In the genomic region with DNA sequence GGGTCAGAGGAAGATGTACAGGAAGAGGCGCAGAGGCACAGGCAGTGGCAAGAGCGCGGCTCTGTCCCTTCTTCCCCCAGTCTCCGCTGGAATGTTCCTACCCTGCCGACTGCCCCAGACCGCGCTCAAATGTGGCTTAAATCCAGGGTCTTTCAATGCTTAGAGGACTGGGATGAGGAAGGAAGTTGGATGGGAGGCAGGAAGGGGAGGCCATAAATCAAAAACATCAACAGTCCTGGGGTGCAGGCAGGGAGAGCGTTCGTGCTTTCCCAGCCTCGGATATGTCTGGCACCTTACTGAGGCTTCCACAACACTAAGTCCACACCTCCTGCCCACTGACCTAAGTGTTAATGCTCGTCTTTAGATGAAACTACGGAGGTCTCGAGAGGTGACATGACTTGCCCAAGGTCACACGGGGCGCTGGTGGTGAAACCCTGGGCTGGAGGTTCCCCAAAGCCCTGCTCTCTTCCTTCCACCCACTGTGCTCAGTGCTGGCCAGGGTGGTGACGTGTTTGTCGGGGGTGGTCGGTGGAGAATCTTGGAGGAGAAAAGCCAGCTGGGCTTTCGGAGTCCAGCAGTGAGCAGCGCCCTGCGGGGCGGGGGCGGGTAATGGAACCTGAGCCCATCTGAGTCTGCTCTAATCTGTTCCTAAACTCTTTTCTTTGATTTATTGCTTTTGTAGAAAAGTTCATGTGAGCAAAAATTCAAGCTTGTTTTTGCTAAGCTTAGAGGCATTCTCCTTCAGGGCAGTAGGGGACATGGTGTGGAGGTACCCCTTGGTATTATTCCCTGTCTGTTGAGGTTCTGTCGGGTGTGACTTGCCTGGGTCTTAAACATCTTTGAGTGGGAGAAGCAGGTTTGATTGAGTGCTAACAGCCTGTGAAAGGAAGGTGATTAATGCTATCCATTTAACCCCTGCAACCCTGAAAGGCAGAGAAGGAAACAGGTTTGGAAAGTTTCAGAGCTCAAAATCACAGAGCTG, we compare ENCODE assay signal across 10 cellular contexts. TPM values are rescaled to one million over a fixed set of nuclear protein-coding genes. Genes with fewer than 3 reads are reported as not detected.
DNase-seq lines count a peak whose midpoint lies in the region; ATAC-seq, FAIRE-seq and TF ChIP-seq lines count a peak whose summit lies in the region.
"Had no signal": no experiment of that assay in that cellular context is flagged by ENCODE, and none has a peak within 500 bp of the region (broad histone marks: within the 10 kb centered on the region; RNA-seq: fewer than 3 reads in every experiment).

No MANE protein-coding gene starts in this region.

- no peak overlapping the region for H2AFZ ChIP-seq in neuronal stem cell (ENCODE audit: low read length)

- TF ChIP-seq CTCF in GM10266 (IDR thresholded peaks at IDR 0.05; ENCODE audit: control insufficient read depth, insufficient read depth, low read depth, missing control alignments) = no peak

- peak overlapping the region; percentile 83 for H3K23ac ChIP-seq in neuronal stem cell (ENCODE audit: low read depth, low read length, poor library complexity)

- peaks cover 2% of the 10 kb centered on the region for H3K79me1 ChIP-seq in neuronal stem cell (ENCODE audit: low read depth, low read length)

- no peak overlapping the region for H2BK12ac ChIP-seq in neuronal stem cell (ENCODE audit: low read length)

- peak overlapping the region; percentile 1 for H3K14ac ChIP-seq in neuronal stem cell (ENCODE audit: low read length)

- ATAC-seq in Right ventricle myocardium inferior (peak; percentile 64), HG03442 (IDR thresholded peaks at IDR 0.05; ENCODE audit: unreplicated experiment) (no peak)

- FAIRE-seq in GM12891 (lab: Jason Lieb, UNC) = no peak

- no CpG with 5 or more reads among the region's 24 CpGs for WGBS in neuronal stem cell (ENCODE audit: extremely low coverage in 2 of 2, insufficient read length in 2 of 2, insufficient replicate concordance in 1 of 2), 2 donors

- H3K9me3 ChIP-seq in SJCRH30 (replicated peaks) (no peaks in the 10 kb centered on the region), neuronal stem cell (replicated peaks in 1 of 2; ENCODE audit: control insufficient read depth in 2 of 2, insufficient read depth in 1 of 2, low read depth in 1 of 2, low read length in 2 of 2) (no peaks in the 10 kb centered on the region)

- peak overlapping the region; percentile 56 for H4K8ac ChIP-seq in neuronal stem cell (ENCODE audit: low read depth, low read length)

- H2AK5ac ChIP-seq in neuronal stem cell (ENCODE audit: low read depth, low read length) = peak overlapping the region; percentile 85

- DNase-seq in Daoy (ENCODE audit: low read depth) (peak; percentile 49), SJCRH30 (peak; percentile 26 to 35), Right ventricle myocardium inferior (ENCODE audit: missing footprints) (peak; percentile 81), neuronal stem cell (ENCODE audit: low spot score) (no peak), T-helper 9 cell (no peak), GM10266 (ENCODE audit: extremely low spot score) (no peak), GM12891 (ENCODE audit: insufficient read length, low spot score) (no peak)
- DNase-seq: DND-41, NCI-H446 treated with DMSO at 0.1 percent for 48 hours had no signal

- peak overlapping the region; percentile 89 for H3K18ac ChIP-seq in neuronal stem cell (ENCODE audit: low read length)

- H3K4me1 ChIP-seq in SJCRH30 (no peaks in the 10 kb centered on the region), neuronal stem cell (ENCODE audit: control insufficient read depth in 2 of 2, insufficient read depth in 1 of 2, low read depth in 1 of 2, low read length in 2 of 2) (peaks cover 0 to 10% of the 10 kb centered on the region in 2 donors)

- H3K4ac ChIP-seq in neuronal stem cell (ENCODE audit: low read length) = no peak overlapping the region

- peak overlapping the region; percentile 88 for H2BK5ac ChIP-seq in neuronal stem cell (ENCODE audit: low read length)

- intact Hi-C loops in Right ventricle myocardium inferior (cut with DNase I) = no loop called here

- no peak overlapping the region for H3K4me2 ChIP-seq in neuronal stem cell (ENCODE audit: insufficient read depth, low read length, poor library complexity, severe bottlenecking)

- TF ChIP-seq POLR2A in GM12891 (IDR thresholded peaks at IDR 0.05; ENCODE audit: low read depth, low read length) = no peak

- no peak overlapping the region for H3K4me3 ChIP-seq in SJCRH30
- no peak overlapping the region for H3K4me3 ChIP-seq in neuronal stem cell (ENCODE audit: low read length in 2 of 2)

- H4K91ac ChIP-seq in neuronal stem cell (ENCODE audit: low read depth, low read length, poor library complexity) = no peak overlapping the region

- H3K36me3 ChIP-seq in SJCRH30 (no peaks in the 10 kb centered on the region), neuronal stem cell (replicated peaks in 1 of 2; ENCODE audit: control insufficient read depth in 2 of 2, insufficient read depth in 2 of 2, low read length in 2 of 2) (no peaks in the 10 kb centered on the region)

- H3K27ac ChIP-seq in SJCRH30 = no peak overlapping the region
- no peak overlapping the region for H3K27ac ChIP-seq in neuronal stem cell (replicated peaks; ENCODE audit: low read length)

- peaks cover 9% of the 10 kb centered on the region for H3K27me3 ChIP-seq in SJCRH30
- peaks cover 0 to 43% (median 0%) of the 10 kb centered on the region in 3 experiments for H3K27me3 ChIP-seq in neuronal stem cell (ENCODE audit: control insufficient read depth in 3 of 3, insufficient read depth in 3 of 3, low read depth in 1 of 3, low read length in 3 of 3)

- no peak overlapping the region for H3K9ac ChIP-seq in neuronal stem cell (ENCODE audit: low read depth, low read length, poor library complexity)

- H2BK120ac ChIP-seq in neuronal stem cell (ENCODE audit: low read depth, low read length) = peak overlapping the region; percentile 63

- peak overlapping the region; percentile 69 for H2BK15ac ChIP-seq in neuronal stem cell (ENCODE audit: low read length)

TF ChIP-seq in GM12891, 5 proteins besides CTCF, POLR2A, EP300 and RAD21:
- TF ChIP-seq SPI1 (IDR thresholded peaks at IDR 0.05; ENCODE audit: low read depth, low read length) (no peak), PAX5 (IDR thresholded peaks at IDR 0.05; ENCODE audit: insufficient read depth, low read length, severe bottlenecking) (no peak), POU2F2 (IDR thresholded peaks at IDR 0.05; ENCODE audit: low read depth, low read length) (no peak), TAF1 (IDR thresholded peaks at IDR 0.05; ENCODE audit: low read depth, low read length) (no peak), POLR2AphosphoS5 (IDR thresholded peaks at IDR 0.05; ENCODE audit: low read depth, low read length) (no peak)
TF ChIP-seq in GM12891: peak in this region for 0.

RNA-seq across cellular contexts. Expression of gene CDA, which starts 0.7 kb away (rescaled TPM):
- total RNA-seq in Daoy (2014; rRNA removed; shearing (Covaris generic)) = 1.5 TPM in 1 of 2 replicates, not detected in the other
- total RNA-seq in SJCRH30 (2014; rRNA removed; shearing (Covaris generic)) = not detected in 2 replicates
- total RNA-seq in Right ventricle myocardium inferior = 3.2 TPM
- polyA plus RNA-seq in neuronal stem cell (2013, experiment 1 of 2) = 0.29 TPM
- 0.36 TPM for polyA plus RNA-seq in neuronal stem cell (2013, experiment 2 of 2)
- not detected for polyA plus RNA-seq in GM12891 (2012; ENCODE audit: low read depth, missing spikeins)

RNA-seq across cellular contexts. Expression of gene FAM43B, which starts 37.2 kb away (rescaled TPM):
- total RNA-seq in Daoy (2014; rRNA removed; shearing (Covaris generic)) = 0.29 TPM in 1 of 2 replicates, not detected in the other
- total RNA-seq in SJCRH30 (2014; rRNA removed; shearing (Covaris generic)) = 0.25 and 0.73 TPM in 2 replicates
- 4.5 TPM for total RNA-seq in Right ventricle myocardium inferior
- 1.6 TPM for polyA plus RNA-seq in neuronal stem cell (2013, experiment 1 of 2)
- polyA plus RNA-seq in neuronal stem cell (2013, experiment 2 of 2) = 1.5 TPM
- polyA plus RNA-seq in GM12891 (2012; ENCODE audit: low read depth, missing spikeins) = not detected

RNA-seq across cellular contexts. Expression of gene PINK1, which starts 43.6 kb away (rescaled TPM):
- total RNA-seq in Daoy (2014; rRNA removed; shearing (Covaris generic)) = 76.0 and 78.5 TPM in 2 replicates
- total RNA-seq in SJCRH30 (2014; rRNA removed; shearing (Covaris generic)) = 14.8 and 17.4 TPM in 2 replicates
- total RNA-seq in Right ventricle myocardium inferior = 288 TPM
- 22.0 TPM for polyA plus RNA-seq in neuronal stem cell (2013, experiment 1 of 2)
- 19.8 TPM for polyA plus RNA-seq in neuronal stem cell (2013, experiment 2 of 2)
- 1.9 TPM for polyA plus RNA-seq in GM12891 (2012; ENCODE audit: low read depth, missing spikeins)

Comparison
In these comparisons a context has a peak if more than half of its experiments do, and no peak if none do; other contexts are left out.
1. DNase-seq: peak in Daoy (single experiment), SJCRH30 (2 of 2) and Right ventricle myocardium inferior (single experiment); none in neuronal stem cell (single experiment), T-helper 9 cell (single experiment), GM10266 (single experiment) and GM12891 (single experiment).